In the genomic region with DNA sequence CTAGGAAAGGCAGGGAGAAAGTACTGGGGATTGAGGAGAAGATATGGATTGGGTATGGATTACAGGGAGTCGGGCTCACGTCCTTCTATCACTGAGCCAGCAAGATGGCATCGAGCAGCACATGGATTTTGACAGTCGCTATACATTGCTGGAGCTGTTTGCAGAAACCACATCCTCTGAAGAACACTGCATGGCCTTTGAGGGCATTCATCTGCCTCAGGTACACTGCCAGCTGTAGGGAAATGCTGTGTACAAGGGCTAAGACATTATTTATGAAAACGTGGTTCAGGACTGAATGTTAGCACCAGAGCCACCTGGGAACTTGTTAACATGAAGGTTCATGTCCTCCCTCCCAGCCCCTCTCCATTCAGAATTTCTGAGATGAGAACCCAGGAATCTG, we compare ENCODE assay signal across 20 cellular contexts. TPM values are rescaled to one million over a fixed set of nuclear protein-coding genes. Genes with fewer than 3 reads are reported as not detected.
A peak's percentile ranks its signal among the peaks of the same experiment; 100 is the strongest.
DNase-seq lines count a peak whose midpoint lies in the region; ATAC-seq, FAIRE-seq and TF ChIP-seq lines count a peak whose summit lies in the region.
"Had no signal": no experiment of that assay in that cellular context is flagged by ENCODE, and none has a peak within 500 bp of the region (broad histone marks: within the 10 kb centered on the region; RNA-seq: fewer than 3 reads in every experiment).

No MANE protein-coding gene starts in this region.

- TF ChIP-seq RAD21 in H1 (IDR thresholded peaks at IDR 0.05 in 1 of 2, conservative IDR thresholded peaks at IDR 0.05 in 1 of 2; ENCODE audit: low read depth in 2 of 2, low read length in 2 of 2): no peak

- H3K79me1 ChIP-seq in H1 (ENCODE audit: low read depth, low read length): no peaks in the 10 kb centered on the region

- peak overlapping the region; percentile 75 for H3K27ac Mint-ChIP-seq in activated CD8-positive, alpha-beta memory T cell treated with anti-CD3 and anti-CD28 coated beads, Interleukin-2, amount 10 ng/mL, durations not matched to agents 7 days and 5 days
- H3K27ac Mint-ChIP-seq in Calu3 (ENCODE audit: unreplicated experiment) (no peak overlapping the region), progenitor cell of endocrine pancreas (no peak overlapping the region)
- H3K27ac Mint-ChIP-seq in activated CD8-positive, alpha-beta T cell treated with anti-CD3 and anti-CD28 coated beads, Interleukin-2, amount 10 ng/mL, durations not matched to agents 7 days and 5 days: peak overlapping the region; percentile 73

- peak overlapping the region; percentile 17 for H3K4me3 Mint-ChIP-seq in activated CD8-positive, alpha-beta memory T cell treated with anti-CD3 and anti-CD28 coated beads, Interleukin-2, amount 10 ng/mL, durations not matched to agents 7 days and 5 days
- no peak overlapping the region for H3K4me3 Mint-ChIP-seq in Calu3 (ENCODE audit: low read depth, unreplicated experiment)
- H3K4me3 Mint-ChIP-seq in activated CD8-positive, alpha-beta T cell treated with anti-CD3 and anti-CD28 coated beads, Interleukin-2, amount 10 ng/mL, durations not matched to agents 7 days and 5 days: peak overlapping the region; percentile 7
- H3K4me3 Mint-ChIP-seq in progenitor cell of endocrine pancreas (ENCODE audit: low read depth): no peak overlapping the region
- H3K4me3 Mint-ChIP-seq: central memory CD8-positive, alpha-beta T cell had no signal

- H3K23ac ChIP-seq in H1 (ENCODE audit: insufficient read length): no peak overlapping the region

- no peak overlapping the region for H2BK12ac ChIP-seq in H1 (ENCODE audit: low read depth, low read length)

- H3K9me3 Mint-ChIP-seq in activated CD8-positive, alpha-beta memory T cell treated with anti-CD3 and anti-CD28 coated beads, Interleukin-2, amount 10 ng/mL, durations not matched to agents 7 days and 5 days (ENCODE audit: low read depth): no peaks in the 10 kb centered on the region
- H3K9me3 Mint-ChIP-seq in Calu3 (ENCODE audit: low read depth, unreplicated experiment) (no peaks in the 10 kb centered on the region), progenitor cell of endocrine pancreas (ENCODE audit: low read depth) (no peaks in the 10 kb centered on the region)
- H3K9me3 Mint-ChIP-seq in activated CD8-positive, alpha-beta T cell treated with anti-CD3 and anti-CD28 coated beads, Interleukin-2, amount 10 ng/mL, durations not matched to agents 7 days and 5 days (ENCODE audit: insufficient read depth): no peaks in the 10 kb centered on the region
- H3K9me3 Mint-ChIP-seq: central memory CD8-positive, alpha-beta T cell had no signal

- H3K36me3 Mint-ChIP-seq in activated CD8-positive, alpha-beta memory T cell treated with anti-CD3 and anti-CD28 coated beads, Interleukin-2, amount 10 ng/mL, durations not matched to agents 7 days and 5 days: peaks cover 27% of the 10 kb centered on the region
- H3K36me3 Mint-ChIP-seq in Calu3 (ENCODE audit: insufficient read depth, unreplicated experiment): peaks cover 43% of the 10 kb centered on the region
- H3K36me3 Mint-ChIP-seq in activated CD8-positive, alpha-beta T cell treated with anti-CD3 and anti-CD28 coated beads, Interleukin-2, amount 10 ng/mL, durations not matched to agents 7 days and 5 days (ENCODE audit: low read depth): peaks cover 44% of the 10 kb centered on the region
- peaks cover 11% of the 10 kb centered on the region for H3K36me3 Mint-ChIP-seq in progenitor cell of endocrine pancreas (ENCODE audit: insufficient read depth)

- no peaks in the 10 kb centered on the region for H3K9me3 ChIP-seq in H1 (ENCODE audit: insufficient read depth in 2 of 2, low read depth in 1 of 2, low read length in 1 of 2)
- H3K9me3 ChIP-seq: spleen, suprapubic skin, vagina had no signal

- no peaks in the 10 kb centered on the region for H3K27me3 Mint-ChIP-seq in activated CD8-positive, alpha-beta memory T cell treated with anti-CD3 and anti-CD28 coated beads, Interleukin-2, amount 10 ng/mL, durations not matched to agents 7 days and 5 days
- H3K27me3 Mint-ChIP-seq in Calu3 (ENCODE audit: unreplicated experiment) (no peaks in the 10 kb centered on the region), progenitor cell of endocrine pancreas (no peaks in the 10 kb centered on the region)
- no peaks in the 10 kb centered on the region for H3K27me3 Mint-ChIP-seq in activated CD8-positive, alpha-beta T cell treated with anti-CD3 and anti-CD28 coated beads, Interleukin-2, amount 10 ng/mL, durations not matched to agents 7 days and 5 days (ENCODE audit: low read depth)
- H3K27me3 Mint-ChIP-seq: central memory CD8-positive, alpha-beta T cell had no signal

- H3K56ac ChIP-seq in H1 (replicated peaks; ENCODE audit: insufficient read length, low read depth, low read length): no peak overlapping the region

- H2BK15ac ChIP-seq in H1 (ENCODE audit: low read length): 0 out of 2 replicates have a peak overlapping the region, but pooled peaks have one; percentile 53

- no peaks in the 10 kb centered on the region; a peak in 1 of 7 replicates for H3K27me3 ChIP-seq in H1 (replicated peaks in 1 of 4; ENCODE audit: control insufficient read depth in 3 of 4, extremely low read depth in 1 of 4, insufficient read depth in 3 of 4, low read length in 3 of 4)
- H3K27me3 ChIP-seq: spleen, suprapubic skin, vagina had no signal

- TF ChIP-seq POLR2A in H1 (IDR thresholded peaks at IDR 0.05; ENCODE audit: control extremely low read depth in 1 of 2, low read depth in 2 of 2, low read length in 2 of 2): no peak

- no peak overlapping the region for H3K18ac ChIP-seq in H1 (ENCODE audit: extremely low read depth, low read length)

- H2BK5ac ChIP-seq in H1 (ENCODE audit: low read depth, low read length): no peak overlapping the region

- CTCF ChIA-PET in activated CD8-positive, alpha-beta memory T cell treated with anti-CD3 and anti-CD28 coated beads, Interleukin-2, amount 10 ng/mL, durations not matched to agents 7 days and 5 days (lab: Charles Lee): interaction anchor here (1.1 to 2.1 kb wide), 2 partner anchors 44 to 324 kb away, joined by 3 to 7 read pairs; a partner anchor contains a TSS
- CTCF ChIA-PET in Calu3 (lab: Charles Lee): interaction anchor here (0.6 kb wide), 1 partner anchor 87 kb away, joined by 3 read pairs; no protein-coding TSS in a partner anchor
- CTCF ChIA-PET in activated CD8-positive, alpha-beta T cell treated with anti-CD3 and anti-CD28 coated beads, Interleukin-2, amount 10 ng/mL, durations not matched to agents 7 days and 5 days (lab: Charles Lee): interaction anchor here (0.9 to 1.5 kb wide), 2 partner anchors 10 to 16 kb away, joined by 3 to 4 read pairs; no protein-coding TSS in a partner anchor
- CTCF ChIA-PET in H1 (lab: Charles Lee; ENCODE audit: partially characterized antibody): no interaction called here

- WGBS in H1 (ENCODE audit: extremely low coverage in 1 of 2, insufficient coverage in 1 of 2, insufficient read length in 1 of 2, insufficient replicate concordance in 2 of 2, low coverage in 1 of 2, low lambda C conversion rate in 2 of 2, missing lambda C conversion rate in 1 of 2), 2 experiments: 90% methylated on average over 5 of the region's 5 CpGs; no CpG with 5 or more reads in 1 of the 2 experiments

- no peaks in the 10 kb centered on the region for H4K20me1 ChIP-seq in H1 (replicated peaks in 1 of 2; ENCODE audit: control insufficient read depth in 1 of 2, insufficient read depth in 2 of 2, low read length in 2 of 2)

- no peak overlapping the region for H4K91ac ChIP-seq in H1 (replicated peaks; ENCODE audit: insufficient read length, low read length)

- no peak overlapping the region for H2BK120ac ChIP-seq in H1 (replicated peaks; ENCODE audit: low read depth, low read length)

- H3K4me1 ChIP-seq in H1 (replicated peaks in 1 of 4; ENCODE audit: control insufficient read depth in 3 of 4, insufficient read depth in 4 of 4, low read length in 3 of 4): peaks cover 0 to 3% (median 1%) of the 10 kb centered on the region in 4 experiments; a peak in 1 of 7 replicates

- no peak overlapping the region for H3K4me3 ChIP-seq in H1 (ENCODE audit: extremely low read depth in 1 of 4, insufficient read depth in 2 of 4, low read depth in 3 of 4, low read length in 4 of 4)
- H3K4me3 ChIP-seq: spleen, suprapubic skin, vagina had no signal

- no peak overlapping the region for H2AFZ ChIP-seq in H1 (ENCODE audit: low read length)

- peaks cover 45% of the 10 kb centered on the region for H3K4me1 Mint-ChIP-seq in activated CD8-positive, alpha-beta memory T cell treated with anti-CD3 and anti-CD28 coated beads, Interleukin-2, amount 10 ng/mL, durations not matched to agents 7 days and 5 days
- H3K4me1 Mint-ChIP-seq in Calu3 (ENCODE audit: low read depth, unreplicated experiment): peaks cover 41% of the 10 kb centered on the region
- peaks cover 53% of the 10 kb centered on the region for H3K4me1 Mint-ChIP-seq in activated CD8-positive, alpha-beta T cell treated with anti-CD3 and anti-CD28 coated beads, Interleukin-2, amount 10 ng/mL, durations not matched to agents 7 days and 5 days (ENCODE audit: low read depth)
- peaks cover 16% of the 10 kb centered on the region for H3K4me1 Mint-ChIP-seq in progenitor cell of endocrine pancreas (ENCODE audit: low read depth)

- H3K14ac ChIP-seq in H1 (ENCODE audit: insufficient read length): no peak overlapping the region

- DNase-seq in activated CD8-positive, alpha-beta memory T cell treated with anti-CD3 and anti-CD28 coated beads, Interleukin-2, amount 10 ng/mL, durations not matched to agents 7 days and 5 days: peak; percentile 52
- DNase-seq in activated CD8-positive, alpha-beta memory T cell treated with anti-CD3 and anti-CD28 coated beads, Interleukin-2, amount 50 U/mL, for 48 hours: no peak
- DNase-seq in Calu3: no peak
- DNase-seq in activated CD8-positive, alpha-beta T cell treated with anti-CD3 and anti-CD28 coated beads, Interleukin-2, amount 10 ng/mL, durations not matched to agents 7 days and 5 days: peak; percentile 59
- DNase-seq in H1 (ENCODE audit: low read depth in 1 of 2, low spot score in 2 of 2): no peak
- no peak for DNase-seq in NCI-H1105 treated with DMSO at 0.1 percent for 48 hours (lab: John Stamatoyannopoulos, UW)
- DNase-seq in progenitor cell of endocrine pancreas (ENCODE audit: low spot score, unreplicated experiment): no peak
- DNase-seq in iPS-NIHi7 (ENCODE audit: extremely low spot score): no peak
- DNase-seq: foreskin melanocyte, NCI-H146, NCI-H774 had no signal

- POLR2A ChIA-PET in activated CD8-positive, alpha-beta T cell treated with anti-CD3 and anti-CD28 coated beads, Interleukin-2, amount 10 ng/mL, durations not matched to agents 7 days and 5 days (lab: Charles Lee): interaction anchor here (1.8 kb wide), 1 partner anchor 10 kb away, joined by 6 read pairs; no protein-coding TSS in a partner anchor
- POLR2A ChIA-PET in H1 (lab: Charles Lee; ENCODE audit: partially characterized antibody): interaction anchor here (1.1 to 2.9 kb wide), 3 partner anchors 11 to 53 kb away, joined by 3 to 16 read pairs (median 9); a partner anchor contains a TSS

- peak overlapping the region; percentile 74 for H3K4ac ChIP-seq in H1 (replicated peaks; ENCODE audit: insufficient read length, low read depth, low read length)

- no peak for FAIRE-seq in H1 (lab: Jason Lieb, UNC)
- FAIRE-seq: A204.1, G401.6 had no signal

- no peak overlapping the region for H2BK20ac ChIP-seq in H1 (ENCODE audit: low read length)

- H3K9ac ChIP-seq in H1 (replicated peaks in 1 of 4; ENCODE audit: extremely low read depth in 1 of 4, low read depth in 3 of 4, low read length in 3 of 4): 0 out of 7 replicates have a peak overlapping the region, but pooled peaks of 1 of the 4 experiments have one; percentile 18

- H3K79me2 ChIP-seq in H1 (ENCODE audit: control insufficient read depth in 1 of 2, insufficient read depth in 2 of 2, low read length in 2 of 2): no peaks in the 10 kb centered on the region

- intact Hi-C loops in Calu3 (cut with micrococcal nuclease; ENCODE audit: unreplicated experiment): no loop called here

- peaks cover 0 to 3% (median 0%) of the 10 kb centered on the region in 4 experiments; a peak in 1 of 8 replicates for H3K36me3 ChIP-seq in H1 (ENCODE audit: control insufficient read depth in 2 of 4, insufficient read depth in 4 of 4, low read length in 3 of 4)

- no peak overlapping the region for H4K8ac ChIP-seq in H1 (ENCODE audit: extremely low read depth, insufficient read depth, low read length)

- H3K4me2 ChIP-seq in H1 (ENCODE audit: insufficient read depth in 1 of 2, low read depth in 2 of 2, low read length in 2 of 2): no peak overlapping the region

- TF ChIP-seq EP300 in H1 (IDR thresholded peaks at IDR 0.05; ENCODE audit: borderline replicate concordance in 1 of 2, low read depth in 2 of 2, low read length in 2 of 2): no peak

- no peak overlapping the region for H3K27ac ChIP-seq in H1 (ENCODE audit: low read depth, low read length)
- H3K27ac ChIP-seq: suprapubic skin, vagina had no signal

- peaks cover 8% of the 10 kb centered on the region for H3K23me2 ChIP-seq in H1 (ENCODE audit: low read depth, low read length)

- no peak overlapping the region for H4K5ac ChIP-seq in H1 (ENCODE audit: insufficient read length, low read depth, low read length)

- BruUV-seq in Calu3 (replicated peaks; lab: Mats Ljungman, UMichigan): TSS peak; percentile 1

- no peak for ATAC-seq in activated CD8-positive, alpha-beta memory T cell treated with anti-CD3 and anti-CD28 coated beads, Interleukin-2, amount 10 ng/mL, durations not matched to agents 7 days and 5 days
- no peak for ATAC-seq in activated CD8-positive, alpha-beta T cell treated with anti-CD3 and anti-CD28 coated beads, Interleukin-2, amount 10 ng/mL, durations not matched to agents 7 days and 5 days
- ATAC-seq: HCT116 had no signal

- H2AK5ac ChIP-seq in H1 (ENCODE audit: low read depth, low read length): no peak overlapping the region

- TF ChIP-seq CTCF in Calu3 (IDR thresholded peaks at IDR 0.05; ENCODE audit: unreplicated experiment) (no peak), H1 (IDR thresholded peaks at IDR 0.05; ENCODE audit: control extremely low read depth in 1 of 3, insufficient read depth in 1 of 3, low read depth in 1 of 3, low read length in 3 of 3) (no peak), progenitor cell of endocrine pancreas (IDR thresholded peaks at IDR 0.05; ENCODE audit: unreplicated experiment) (no peak)

RNA-seq across cellular contexts. Expression of a gene that starts 3.4 kb away (rescaled TPM):
- 10 to 100 TPM; 49.9 to 71.3 TPM for total RNA-seq in activated CD8-positive, alpha-beta memory T cell treated with anti-CD3 and anti-CD28 coated beads, Interleukin-2, amount 10 ng/mL, durations not matched to agents 7 days and 5 days
- total RNA-seq in Calu3 (2022) (73.1 and 82.8 TPM in 2 replicates), progenitor cell of endocrine pancreas (57.0 and 61.1 TPM in 2 replicates)
- 10 to 100 TPM; 50.0 to 51.2 TPM for total RNA-seq in activated CD8-positive, alpha-beta T cell treated with anti-CD3 and anti-CD28 coated beads, Interleukin-2, amount 10 ng/mL, durations not matched to agents 7 days and 5 days
- total RNA-seq in H1 (2021; fragmentation: NEBNext Ultra II Directional; extraction: Animal tissue kit (Norgen Biotek cat#: 25700)): 9.8 and 10.5 TPM in 2 replicates
- 7.7 and 10.2 TPM in 2 replicates for polyA plus RNA-seq in H1 (2011; rRNA removed)
- polyA plus RNA-seq in H1 (2011; cell fraction: cytosol; rRNA removed): 8.3 TPM
- polyA plus RNA-seq in H1 (2011; cell fraction: nucleus; rRNA removed): 43.8 TPM
- polyA plus RNA-seq in H1 (2012, experiment 1 of 2): 7.7 to 17.5 TPM (median 14.2 TPM) in 4 replicates
- 4.2 TPM for polyA plus RNA-seq in H1 (2012, experiment 2 of 2)
- polyA plus RNA-seq in H1 (2013, experiment 1 of 2): 4.2 TPM
- polyA plus RNA-seq in H1 (2013, experiment 2 of 2): 4.8 TPM
- 11.3 and 13.2 TPM in 2 replicates for polyA minus RNA-seq in H1 (2011; rRNA and poly(A)+ RNA removed)
- polyA minus RNA-seq in H1 (2011; cell fraction: cytosol; rRNA and poly(A)+ RNA removed): 5.1 TPM
- 13.7 TPM for polyA minus RNA-seq in H1 (2011; cell fraction: nucleus; rRNA and poly(A)+ RNA removed)

RNA-seq across cellular contexts. Expression of a gene that starts 14.3 kb away (rescaled TPM):
- 10 to 100 TPM; 45.0 to 53.2 TPM for total RNA-seq in activated CD8-positive, alpha-beta memory T cell treated with anti-CD3 and anti-CD28 coated beads, Interleukin-2, amount 10 ng/mL, durations not matched to agents 7 days and 5 days
- total RNA-seq in Calu3 (2022) (43.4 and 48.0 TPM in 2 replicates), progenitor cell of endocrine pancreas (29.1 and 30.3 TPM in 2 replicates)
- total RNA-seq in activated CD8-positive, alpha-beta T cell treated with anti-CD3 and anti-CD28 coated beads, Interleukin-2, amount 10 ng/mL, durations not matched to agents 7 days and 5 days: 10 to 100 TPM; 41.4 to 43.8 TPM
- total RNA-seq in H1 (2021; fragmentation: NEBNext Ultra II Directional; extraction: Animal tissue kit (Norgen Biotek cat#: 25700)): 49.0 and 52.7 TPM in 2 replicates
- polyA plus RNA-seq in H1 (2011; rRNA removed): 69.5 and 88.6 TPM in 2 replicates
- polyA plus RNA-seq in H1 (2011; cell fraction: cytosol; rRNA removed): 68.1 TPM
- polyA plus RNA-seq in H1 (2011; cell fraction: nucleus; rRNA removed): 63.0 TPM
- 34.5 to 42.5 TPM (median 42.0 TPM) in 4 replicates for polyA plus RNA-seq in H1 (2012, experiment 1 of 2)
- polyA plus RNA-seq in H1 (2012, experiment 2 of 2): 41.2 TPM
- polyA plus RNA-seq in H1 (2013, experiment 1 of 2): 30.6 TPM
- 31.1 TPM for polyA plus RNA-seq in H1 (2013, experiment 2 of 2)
- polyA minus RNA-seq in H1 (2011; rRNA and poly(A)+ RNA removed): 46.3 and 46.8 TPM in 2 replicates
- polyA minus RNA-seq in H1 (2011; cell fraction: cytosol; rRNA and poly(A)+ RNA removed): 33.1 TPM
- 24.0 TPM for polyA minus RNA-seq in H1 (2011; cell fraction: nucleus; rRNA and poly(A)+ RNA removed)

RNA-seq across cellular contexts. Expression of a gene that starts 43.9 kb away (rescaled TPM):
- total RNA-seq in activated CD8-positive, alpha-beta memory T cell treated with anti-CD3 and anti-CD28 coated beads, Interleukin-2, amount 10 ng/mL, durations not matched to agents 7 days and 5 days: 10 to 100 TPM; 54.0 to 60.0 TPM
- total RNA-seq in Calu3 (2022) (82.6 and 86.8 TPM in 2 replicates), progenitor cell of endocrine pancreas (33.9 and 39.0 TPM in 2 replicates)
- 10 to 100 TPM; 42.5 to 47.2 TPM for total RNA-seq in activated CD8-positive, alpha-beta T cell treated with anti-CD3 and anti-CD28 coated beads, Interleukin-2, amount 10 ng/mL, durations not matched to agents 7 days and 5 days
- 33.9 and 37.2 TPM in 2 replicates for total RNA-seq in H1 (2021; fragmentation: NEBNext Ultra II Directional; extraction: Animal tissue kit (Norgen Biotek cat#: 25700))
- 134 and 168 TPM in 2 replicates for polyA plus RNA-seq in H1 (2011; rRNA removed)
- 125 TPM for polyA plus RNA-seq in H1 (2011; cell fraction: cytosol; rRNA removed)
- polyA plus RNA-seq in H1 (2011; cell fraction: nucleus; rRNA removed): 70.6 TPM
- polyA plus RNA-seq in H1 (2012, experiment 1 of 2): 48.8 to 75.5 TPM (median 71.2 TPM) in 4 replicates
- 54.9 TPM for polyA plus RNA-seq in H1 (2012, experiment 2 of 2)
- 53.9 TPM for polyA plus RNA-seq in H1 (2013, experiment 1 of 2)
- 54.5 TPM for polyA plus RNA-seq in H1 (2013, experiment 2 of 2)
- polyA minus RNA-seq in H1 (2011; rRNA and poly(A)+ RNA removed): 7.8 and 8.3 TPM in 2 replicates
- polyA minus RNA-seq in H1 (2011; cell fraction: cytosol; rRNA and poly(A)+ RNA removed): 11.4 TPM
- 24.6 TPM for polyA minus RNA-seq in H1 (2011; cell fraction: nucleus; rRNA and poly(A)+ RNA removed)

RNA-seq across cellular contexts. Expression of a gene that starts 57.9 kb away (rescaled TPM):
- under 1 TPM; 0.20 to 0.80 TPM for total RNA-seq in activated CD8-positive, alpha-beta memory T cell treated with anti-CD3 and anti-CD28 coated beads, Interleukin-2, amount 10 ng/mL, durations not matched to agents 7 days and 5 days
- total RNA-seq in Calu3 (2022) (0.17 and 0.29 TPM in 2 replicates), progenitor cell of endocrine pancreas (1.4 and 1.7 TPM in 2 replicates)
- not detected for total RNA-seq in activated CD8-positive, alpha-beta T cell treated with anti-CD3 and anti-CD28 coated beads, Interleukin-2, amount 10 ng/mL, durations not matched to agents 7 days and 5 days
- total RNA-seq in H1 (2021; fragmentation: NEBNext Ultra II Directional; extraction: Animal tissue kit (Norgen Biotek cat#: 25700)): 1.5 and 1.6 TPM in 2 replicates
- polyA plus RNA-seq in H1 (2011; rRNA removed): 0.53 and 0.63 TPM in 2 replicates
- 0.70 TPM for polyA plus RNA-seq in H1 (2011; cell fraction: cytosol; rRNA removed)
- polyA plus RNA-seq in H1 (2011; cell fraction: nucleus; rRNA removed): 1.9 TPM
- polyA plus RNA-seq in H1 (2012, experiment 1 of 2): 0.68 to 1.1 TPM (median 0.97 TPM) in 4 replicates
- polyA plus RNA-seq in H1 (2012, experiment 2 of 2): 0.50 TPM
- 0.26 TPM for polyA plus RNA-seq in H1 (2013, experiment 1 of 2)
- 0.22 TPM for polyA plus RNA-seq in H1 (2013, experiment 2 of 2)
- 0.60 and 0.76 TPM in 2 replicates for polyA minus RNA-seq in H1 (2011; rRNA and poly(A)+ RNA removed)
- 0.66 TPM for polyA minus RNA-seq in H1 (2011; cell fraction: cytosol; rRNA and poly(A)+ RNA removed)
- polyA minus RNA-seq in H1 (2011; cell fraction: nucleus; rRNA and poly(A)+ RNA removed): 1.1 TPM
- total RNA-seq: suprapubic skin, vagina had no signal
- polyA plus RNA-seq: aorta, BJ had no signal

Comparison
In these comparisons a context has a peak if more than half of its experiments do, and no peak if none do; other contexts are left out.
1. DNase-seq: peak in activated CD8-positive, alpha-beta memory T cell treated with anti-CD3 and anti-CD28 coated beads, Interleukin-2, amount 10 ng/mL, durations not matched to agents 7 days and 5 days (single experiment) and activated CD8-positive, alpha-beta T cell treated with anti-CD3 and anti-CD28 coated beads, Interleukin-2, amount 10 ng/mL, durations not matched to agents 7 days and 5 days (single experiment); none in activated CD8-positive, alpha-beta memory T cell treated with anti-CD3 and anti-CD28 coated beads, Interleukin-2, amount 50 U/mL, for 48 hours (single experiment), Calu3 (single experiment), H1 (0 of 2), NCI-H1105 treated with DMSO at 0.1 percent for 48 hours (single experiment), progenitor cell of endocrine pancreas (single experiment) and iPS-NIHi7 (single experiment).
2. H3K27ac Mint-ChIP-seq: peak in activated CD8-positive, alpha-beta memory T cell treated with anti-CD3 and anti-CD28 coated beads, Interleukin-2, amount 10 ng/mL, durations not matched to agents 7 days and 5 days (single experiment) and activated CD8-positive, alpha-beta T cell treated with anti-CD3 and anti-CD28 coated beads, Interleukin-2, amount 10 ng/mL, durations not matched to agents 7 days and 5 days (single experiment); none in Calu3 (single experiment) and progenitor cell of endocrine pancreas (single experiment).
3. H3K4me3 Mint-ChIP-seq: peak in activated CD8-positive, alpha-beta memory T cell treated with anti-CD3 and anti-CD28 coated beads, Interleukin-2, amount 10 ng/mL, durations not matched to agents 7 days and 5 days (single experiment) and activated CD8-positive, alpha-beta T cell treated with anti-CD3 and anti-CD28 coated beads, Interleukin-2, amount 10 ng/mL, durations not matched to agents 7 days and 5 days (single experiment); none in Calu3 (single experiment) and progenitor cell of endocrine pancreas (single experiment).